Comparison of ENCODE assay signal across 22 cellular contexts in the genomic region with DNA sequence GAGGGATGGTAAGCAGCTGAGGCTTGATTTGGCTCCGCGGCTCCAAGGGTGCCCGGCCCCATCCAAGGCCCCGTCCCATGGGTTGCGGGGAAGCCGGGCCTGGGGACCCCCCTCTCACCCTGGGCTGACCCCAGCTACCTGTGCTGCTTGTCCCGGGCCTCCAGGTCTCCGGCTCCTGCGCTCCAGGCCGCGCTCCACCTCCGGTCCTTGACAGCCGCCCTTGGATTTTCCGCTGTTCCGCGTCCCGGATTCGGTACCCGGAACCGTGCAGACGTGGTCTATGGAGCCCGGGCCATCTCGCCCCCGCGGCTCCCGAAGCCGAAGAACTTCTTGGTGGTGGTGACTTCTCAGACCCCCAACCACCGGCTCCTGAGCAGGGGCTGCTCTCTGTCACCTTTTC. TPM values are rescaled to one million over a fixed set of nuclear protein-coding genes. Genes with fewer than 3 reads are reported as not detected.
A peak's percentile ranks its signal among the peaks of the same experiment; 100 is the strongest.
DNase-seq lines count a peak whose midpoint lies in the region; ATAC-seq and TF ChIP-seq lines count a peak whose summit lies in the region.
"Had no signal": no experiment of that assay in that cellular context is flagged by ENCODE, and none has a peak within 500 bp of the region (broad histone marks: within the 10 kb centered on the region; RNA-seq: fewer than 3 reads in every experiment).

No MANE protein-coding gene starts in this region.

- no peaks in the 10 kb centered on the region for H3K36me3 ChIP-seq in aorta (ENCODE audit: control insufficient read depth in 1 of 2, insufficient read depth in 2 of 2, low read length in 1 of 2)
- H3K36me3 ChIP-seq: BLaER1 treated with 17β-estradiol and CSF1 and Interleukin-3, amounts not matched to agents 10 nM and 100 nM; MG63 had no signal

- POLR2A ChIA-PET in WTC11 (lab: Charles Lee): no interaction called here

- CTCF ChIA-PET in WTC11 (lab: Charles Lee): interaction anchor here (2.5 kb wide), 1 partner anchor 15 kb away, joined by 10 read pairs; no protein-coding TSS in a partner anchor

- no peaks in the 10 kb centered on the region for H3K27me3 ChIP-seq in right cardiac atrium (ENCODE audit: control insufficient read depth, insufficient read depth)
- no peaks in the 10 kb centered on the region for H3K27me3 ChIP-seq in aorta (ENCODE audit: control insufficient read depth in 1 of 2, insufficient read depth in 2 of 2, low read length in 1 of 2)
- H3K27me3 ChIP-seq: BLaER1 treated with 17β-estradiol and CSF1 and Interleukin-3, amounts not matched to agents 10 nM and 100 nM had no signal

- WGBS in right cardiac atrium: 71% methylated on average over 28 of the region's 28 CpGs
- 68 to 82% methylated on average over 28 of the region's 28 CpGs for WGBS in aorta, 2 donors

- peak; percentile 10 for DNase-seq in activated naive CD4-positive, alpha-beta T cell treated with anti-CD3 and anti-CD28 coated beads, Interleukin-2, amount 50 U/mL, for 16 hours
- DNase-seq in activated naive CD4-positive, alpha-beta T cell treated with Interleukin-2 at 50 U/mL for 16 hours: no peak
- DNase-seq in WTC11 (ENCODE audit: low spot score): peak; percentile 16
- peak in 1 of 3 donors; percentile 53 for DNase-seq in right cardiac atrium
- no peak for DNase-seq in aorta
- no peak for DNase-seq in activated effector memory CD4-positive, alpha-beta T cell treated with Interleukin-2 at 50 U/mL for 16 hours
- DNase-seq in NOMO-1 (lab: John Stamatoyannopoulos, UW; ENCODE audit: unreplicated experiment in 2 of 2): no peak
- DNase-seq: 8988T; CD4-positive, alpha-beta memory T cell; MG63; NCI-H1048; NCI-H1417 treated with DMSO at 0.1 percent for 48 hours; NCI-H187; NCI-H446; NCI-H526 treated with DMSO at 0.1 percent for 48 hours; SHP77 treated with DMSO at 0.1 percent for 48 hours had no signal

- no peaks in the 10 kb centered on the region for H3K4me1 Mint-ChIP-seq in WTC11
- H3K4me1 Mint-ChIP-seq: CD4-positive, alpha-beta memory T cell had no signal

- intact Hi-C loops in right cardiac atrium (cut with DNase I) (no loop called here), aorta (cut with DNase I) (no loop called here)

- H3K27ac ChIP-seq in right cardiac atrium (ENCODE audit: low read length) (no peak overlapping the region), aorta (ENCODE audit: low read depth in 1 of 2, low read length in 2 of 2) (no peak overlapping the region)
- H3K27ac ChIP-seq: BLaER1 treated with 17β-estradiol and CSF1 and Interleukin-3, amounts not matched to agents 10 nM and 100 nM; SK-N-MC had no signal

- no peaks in the 10 kb centered on the region for H3K27me3 Mint-ChIP-seq in WTC11 (ENCODE audit: low read depth)

- H3K4me3 ChIP-seq in right cardiac atrium (ENCODE audit: low read length) (no peak overlapping the region), aorta (ENCODE audit: low read length in 2 of 2) (no peak overlapping the region)
- H3K4me3 ChIP-seq: BLaER1 treated with 17β-estradiol and CSF1 and Interleukin-3, amounts not matched to agents 10 nM and 100 nM; MG63; SK-N-MC had no signal

- H3K4me1 ChIP-seq in right cardiac atrium (ENCODE audit: control insufficient read depth, insufficient read depth, low read length) (no peaks in the 10 kb centered on the region), aorta (ENCODE audit: control insufficient read depth in 1 of 2, insufficient read depth in 2 of 2, low read length in 2 of 2) (no peaks in the 10 kb centered on the region)
- H3K4me1 ChIP-seq: BLaER1 treated with 17β-estradiol and CSF1 and Interleukin-3, amounts not matched to agents 10 nM and 100 nM had no signal

- no peak for TF ChIP-seq CTCF in WTC11 (IDR thresholded peaks at IDR 0.05)

- ATAC-seq in WTC11 (no peak), right cardiac atrium (peak; percentile 32 to 47), aorta (ENCODE audit: low FRiP score) (peak; percentile 58)

- H3K36me3 Mint-ChIP-seq in WTC11: no peaks in the 10 kb centered on the region
- H3K36me3 Mint-ChIP-seq: CD4-positive, alpha-beta memory T cell had no signal

- peaks cover 2% of the 10 kb centered on the region for H3K9me3 Mint-ChIP-seq in WTC11

- no peak overlapping the region for H3K27ac Mint-ChIP-seq in WTC11

- H3K9me3 ChIP-seq in right cardiac atrium (ENCODE audit: control insufficient read depth, low read length) (no peaks in the 10 kb centered on the region), aorta (ENCODE audit: control insufficient read depth, low read length) (no peaks in the 10 kb centered on the region)
- H3K9me3 ChIP-seq: BLaER1 treated with 17β-estradiol and CSF1 and Interleukin-3, amounts not matched to agents 10 nM and 100 nM; MG63 had no signal

- no peak overlapping the region; the same call in 1 of the 2 replicates for H3K4me3 Mint-ChIP-seq in WTC11
- H3K4me3 Mint-ChIP-seq: CD4-positive, alpha-beta memory T cell had no signal

TF ChIP-seq in WTC11, 78 proteins besides CTCF, POLR2A, EP300 and RAD21:
- TF ChIP-seq NR2C2 (CRISPR knock-in tag; IDR thresholded peaks at IDR 0.05) (no peak), PRDM15 (CRISPR knock-in tag; IDR thresholded peaks at IDR 0.05) (peak; percentile 69)

RNA-seq across cellular contexts. Expression of gene C1QTNF9B, which starts 48.3 kb away (rescaled TPM):
- total RNA-seq in WTC11 (2021) (0.20 to 0.30 TPM in 2 of 3 replicates, not detected in the other), right cardiac atrium (under 1 TPM in 1 of 4 donors, not detected in 3; 0.34 TPM), aorta (under 1 TPM in 1 of 2 donors, not detected in 1; 0.93 TPM)
- polyA plus RNA-seq in right cardiac atrium (1.2 TPM), aorta (not detected)
- total RNA-seq: CD4-positive, alpha-beta memory T cell; Daoy; H4; LHCN-M2; RPMI7951 had no signal

RNA-seq across cellular contexts. Expression of gene MIPEP, which starts 56.4 kb away (rescaled TPM):
- total RNA-seq in WTC11 (2021) (24.8 to 30.5 TPM (median 28.1 TPM) in 3 replicates), right cardiac atrium (100 to 1,000 TPM in 3 of 4 donors, 10 to 100 TPM in 1; 70.2 to 298 (median 139) TPM), aorta (1 to 10 TPM; 8.9 to 9.1 TPM)
- polyA plus RNA-seq in right cardiac atrium (254 TPM), aorta (1 to 10 TPM; 3.6 to 4.1 TPM)

Comparison
In these comparisons a context has a peak if more than half of its experiments do, and no peak if none do; other contexts are left out.
1. DNase-seq: peak in activated naive CD4-positive, alpha-beta T cell treated with anti-CD3 and anti-CD28 coated beads, Interleukin-2, amount 50 U/mL, for 16 hours (single experiment) and WTC11 (single experiment); none in activated naive CD4-positive, alpha-beta T cell treated with Interleukin-2 at 50 U/mL for 16 hours (single experiment), aorta (0 of 2), activated effector memory CD4-positive, alpha-beta T cell treated with Interleukin-2 at 50 U/mL for 16 hours (single experiment) and NOMO-1 (0 of 2).